ENCODE assay signal across 22 cellular contexts in the genomic region with DNA sequence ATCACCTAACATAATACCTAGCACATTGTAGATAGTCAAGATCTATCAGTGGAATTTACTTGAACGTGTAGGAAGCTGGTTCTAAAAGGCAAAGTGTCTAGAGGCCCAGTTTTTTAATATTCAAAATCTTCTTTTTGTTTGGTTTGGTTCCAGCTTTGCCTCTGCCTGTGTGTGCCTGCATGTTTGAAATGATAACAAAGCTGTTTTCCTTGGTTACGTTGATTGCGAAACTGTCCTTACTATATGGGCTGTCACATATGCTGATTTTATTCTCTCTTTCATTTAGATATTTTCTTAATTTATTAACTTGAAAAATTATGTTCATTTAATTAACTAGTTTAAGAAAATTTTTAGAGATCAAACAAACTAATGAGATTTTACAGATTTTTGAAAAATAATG.
DNase-seq lines count a peak whose midpoint lies in the region; ATAC-seq and TF ChIP-seq lines count a peak whose summit lies in the region.
"Had no signal": no experiment of that assay in that cellular context is flagged by ENCODE, and none has a peak within 500 bp of the region (broad histone marks: within the 10 kb centered on the region; RNA-seq: fewer than 3 reads in every experiment).

No MANE protein-coding gene starts in this region.

- CTCF ChIA-PET in MCF 10A (lab: Yijun Ruan, JAX), result interaction anchor here (0.8 to 4.0 kb wide), 6 partner anchors 8 to 1084 kb away, joined by 3 to 37 read pairs (median 6); no protein-coding TSS in a partner anchor

- peaks cover 5% of the 10 kb centered on the region for H3K4me1 Mint-ChIP-seq in MCF 10A (ENCODE audit: insufficient read depth, unreplicated experiment)
- H3K4me1 Mint-ChIP-seq: activated naive CD4-positive, alpha-beta T cell treated with anti-CD3 and anti-CD28 coated beads, Interleukin-2, amount 10 ng/mL, durations not matched to agents 7 days and 5 days; CD4-positive, CD25-positive, alpha-beta regulatory T cell had no signal

- no peak overlapping the region for H3K4me3 ChIP-seq in breast epithelium
- H3K4me3 ChIP-seq: coronary artery, left lung, SK-N-MC had no signal

- DNase-seq in MCF 10A (ENCODE audit: unreplicated experiment) (peak; percentile 30), breast epithelium (ENCODE audit: low spot score in 2 of 2) (no peak), OCI-M1 (lab: John Stamatoyannopoulos, UW) (peak; percentile 85), fibroblast of gingiva (ENCODE audit: low read depth) (peak; percentile 52), foreskin melanocyte (no peak), nucleus accumbens (lab: John Stamatoyannopoulos, UW) (no peak), erythroblast (lab: John Stamatoyannopoulos, UW) (no peak)
- DNase-seq: activated CD4-positive, CD25-positive, alpha-beta regulatory T cell; activated naive CD4-positive, alpha-beta T cell treated with anti-CD3 and anti-CD28 coated beads, Interleukin-2, amount 10 ng/mL, durations not matched to agents 7 days and 5 days; activated T-cell treated with anti-CD3 and anti-CD28 coated beads, Interleukin-2, amount 50 U/mL, for 48 hours; CD4-positive, CD25-positive, alpha-beta regulatory T cell; KG1; left lung; NCI-H1105; NCI-H748 treated with DMSO at 0.1 percent for 48 hours; small intestine; stimulated activated CD4-positive, alpha-beta T cell treated with anti-CD3 and anti-CD28 coated beads, Interleukin-4, amount 100 ng/mL, for 24 hours had no signal

- no peaks in the 10 kb centered on the region for H3K4me1 ChIP-seq in breast epithelium
- H3K4me1 ChIP-seq: left lung had no signal

- H3K36me3 Mint-ChIP-seq in MCF 10A (ENCODE audit: insufficient read depth, unreplicated experiment), result no peaks in the 10 kb centered on the region
- H3K36me3 Mint-ChIP-seq: activated naive CD4-positive, alpha-beta T cell treated with anti-CD3 and anti-CD28 coated beads, Interleukin-2, amount 10 ng/mL, durations not matched to agents 7 days and 5 days; CD4-positive, CD25-positive, alpha-beta regulatory T cell had no signal

- H3K27me3 Mint-ChIP-seq in MCF 10A (ENCODE audit: insufficient read depth, unreplicated experiment), result no peaks in the 10 kb centered on the region
- H3K27me3 Mint-ChIP-seq: CD4-positive, CD25-positive, alpha-beta regulatory T cell; progenitor cell of endocrine pancreas had no signal

- H3K9me3 Mint-ChIP-seq in MCF 10A (ENCODE audit: unreplicated experiment), result no peaks in the 10 kb centered on the region
- H3K9me3 Mint-ChIP-seq: activated naive CD4-positive, alpha-beta T cell treated with anti-CD3 and anti-CD28 coated beads, Interleukin-2, amount 10 ng/mL, durations not matched to agents 7 days and 5 days had no signal

- POLR2A ChIA-PET in MCF 10A (lab: Yijun Ruan, JAX), result interaction anchor here (1.1 kb wide), 1 partner anchor 21 kb away, joined by 3 read pairs; no protein-coding TSS in a partner anchor

- H3K4me3 Mint-ChIP-seq in MCF 10A (ENCODE audit: unreplicated experiment), result no peak overlapping the region
- H3K4me3 Mint-ChIP-seq: activated naive CD4-positive, alpha-beta T cell treated with anti-CD3 and anti-CD28 coated beads, Interleukin-2, amount 10 ng/mL, durations not matched to agents 7 days and 5 days; CD4-positive, CD25-positive, alpha-beta regulatory T cell had no signal

- H3K36me3 ChIP-seq in breast epithelium, result no peaks in the 10 kb centered on the region
- H3K36me3 ChIP-seq: left lung had no signal

- no peaks in the 10 kb centered on the region for H3K27me3 ChIP-seq in breast epithelium
- H3K27me3 ChIP-seq: left lung had no signal

- intact Hi-C loops in MCF 10A (cut with micrococcal nuclease) (no loop called here), breast epithelium (cut with DNase I; ENCODE audit: low total_unique reads) (no loop called here)

- no TSS peak for BruUV-seq in MCF 10A (replicated peaks; lab: Mats Ljungman, UMichigan)

- H3K27ac Mint-ChIP-seq in MCF 10A (ENCODE audit: low read depth, unreplicated experiment), result peak overlapping the region; percentile 22
- H3K27ac Mint-ChIP-seq: activated naive CD4-positive, alpha-beta T cell treated with anti-CD3 and anti-CD28 coated beads, Interleukin-2, amount 10 ng/mL, durations not matched to agents 7 days and 5 days; CD4-positive, CD25-positive, alpha-beta regulatory T cell; progenitor cell of endocrine pancreas had no signal

- no peak for ATAC-seq in GM19467 (IDR thresholded peaks at IDR 0.05; ENCODE audit: unreplicated experiment)
- ATAC-seq: left lung had no signal

- no peak for TF ChIP-seq POLR2A in breast epithelium (IDR thresholded peaks at IDR 0.05)
- no peak for TF ChIP-seq POLR2A in erythroblast (IDR thresholded peaks at IDR 0.05; ENCODE audit: low read length)

- no peak overlapping the region for H3K27ac ChIP-seq in breast epithelium
- H3K27ac ChIP-seq: coronary artery, HL-60, left lung, SK-N-MC had no signal

- TF ChIP-seq CTCF in MCF 10A (IDR thresholded peaks at IDR 0.05; ENCODE audit: unreplicated experiment) (no peak), breast epithelium (IDR thresholded peaks at IDR 0.05) (no peak)

- H3K9me3 ChIP-seq in breast epithelium, result no peaks in the 10 kb centered on the region
- H3K9me3 ChIP-seq: left lung had no signal

Comparison
In these comparisons a context has a peak if more than half of its experiments do, and no peak if none do; other contexts are left out.
1. DNase-seq: peak in MCF 10A (single experiment), OCI-M1 (single experiment) and fibroblast of gingiva (single experiment); none in breast epithelium (0 of 2), foreskin melanocyte (single experiment), nucleus accumbens (0 of 56) and erythroblast (0 of 2).